18 cellular contexts compared by ENCODE assay signal in the genomic region with DNA sequence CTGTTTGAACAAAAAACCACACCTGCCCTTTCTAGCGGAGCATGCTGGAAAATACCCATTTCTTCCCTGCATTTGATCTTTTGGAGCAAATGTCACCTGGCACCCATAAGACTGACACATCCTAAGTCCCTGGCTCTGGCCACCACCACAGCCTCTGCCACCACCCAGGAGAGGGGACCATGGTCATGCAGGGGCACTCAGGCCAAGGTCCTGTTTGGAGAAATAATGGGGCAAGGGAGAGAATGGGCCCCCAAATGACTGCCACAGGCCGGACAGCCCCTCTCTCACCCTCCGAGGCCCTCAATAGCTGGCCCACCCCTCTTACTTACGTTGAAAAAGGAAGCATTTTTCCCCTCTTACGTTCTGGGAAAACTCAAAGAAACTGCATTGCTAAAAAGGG.
"Had no signal": no experiment of that assay in that cellular context is flagged by ENCODE, and none has a peak within 500 bp of the region (broad histone marks: within the 10 kb centered on the region; RNA-seq: fewer than 3 reads in every experiment).

No MANE protein-coding gene starts in this region.

- H3K9me3 ChIP-seq: body of pancreas, colonic mucosa, lower lobe of right lung, prostate gland, thyroid gland had no signal

- H3K27ac Mint-ChIP-seq: T-helper 1 cell treated with Interleukin-12 subunit alpha and Interleukin-12 subunit beta and Interleukin-4 antibody, amounts not matched to agents 30 μg/mL and 1 μg/mL, for 36 hours had no signal

- H3K9me3 Mint-ChIP-seq: activated CD4-positive, alpha-beta T cell treated with anti-CD3 and anti-CD28 coated beads, Interleukin-2, amount 10 ng/mL, durations not matched to agents 7 days and 5 days; activated T-cell treated with anti-CD3 and anti-CD28 coated beads, Interleukin-2, amount 50 U/mL, for 4 hours; T-helper 1 cell treated with Interleukin-12 subunit alpha and Interleukin-12 subunit beta and Interleukin-4 antibody, amounts not matched to agents 30 μg/mL and 1 μg/mL, for 36 hours had no signal

- H3K27ac ChIP-seq: body of pancreas, lower lobe of right lung, prostate gland, skin epidermis, thyroid gland had no signal

- DNase-seq: activated CD4-positive, alpha-beta T cell treated with anti-CD3 and anti-CD28 coated beads, Interleukin-2, amount 10 ng/mL, durations not matched to agents 7 days and 5 days; activated effector memory CD4-positive, alpha-beta T cell treated with anti-CD3 and anti-CD28 coated beads, Interleukin-2, amount 50 U/mL, for 16 hours; activated T-cell treated with anti-CD3 and anti-CD28 coated beads, Interleukin-2, amount 50 U/mL, for 4 hours; amniotic stem cell; body of pancreas; caudate nucleus; colonic mucosa; left colon; right cardiac atrium; stimulated activated CD4-positive, alpha-beta T cell treated with anti-CD3 and anti-CD28 coated beads, Interleukin-4, amount 100 ng/mL, for 4 hours; thyroid gland had no signal

- H3K36me3 ChIP-seq: colonic mucosa, prostate gland, thyroid gland had no signal

- H3K4me3 ChIP-seq: body of pancreas, colonic mucosa, lower lobe of right lung, prostate gland, skin epidermis, thyroid gland had no signal

- H3K4me3 Mint-ChIP-seq: activated CD4-positive, alpha-beta T cell treated with anti-CD3 and anti-CD28 coated beads, Interleukin-2, amount 10 ng/mL, durations not matched to agents 7 days and 5 days; activated T-cell treated with anti-CD3 and anti-CD28 coated beads, Interleukin-2, amount 50 U/mL, for 4 hours; T-helper 1 cell treated with Interleukin-12 subunit alpha and Interleukin-12 subunit beta and Interleukin-4 antibody, amounts not matched to agents 30 μg/mL and 1 μg/mL, for 36 hours had no signal

- ATAC-seq: activated T-cell treated with anti-CD3 and anti-CD28 coated beads, Interleukin-2, amount 50 U/mL, for 4 hours; body of pancreas; esophagus mucosa; left colon; lower lobe of right lung; right cardiac atrium; SK-N-SH treated with all-trans-retinoic acid at 6 μM for 48 hours had no signal

- H3K27me3 Mint-ChIP-seq: activated CD4-positive, alpha-beta T cell treated with anti-CD3 and anti-CD28 coated beads, Interleukin-2, amount 10 ng/mL, durations not matched to agents 7 days and 5 days had no signal

- H3K27me3 ChIP-seq: body of pancreas, colonic mucosa, thyroid gland had no signal

- H3K4me1 ChIP-seq: body of pancreas, colonic mucosa, lower lobe of right lung had no signal

- FAIRE-seq: islet of Langerhans had no signal
